ENCODE assay signal across 11 cellular contexts in genomic region chr2:241483305-241483704, GRCh38.
"Had no signal": no experiment of that assay in that cellular context is flagged by ENCODE, and none has a peak within 500 bp of the region (broad histone marks: within the 10 kb centered on the region; RNA-seq: fewer than 3 reads in every experiment).

No MANE protein-coding gene starts in this region.

- DNase-seq: GOT3, H7, H9, HCEC 1CT, HFFc6 had no signal

- H3K36me3 ChIP-seq: HAP-1 had no signal

- FAIRE-seq: H1, H54 had no signal

- H3K4me1 Mint-ChIP-seq: GM23338, H9 had no signal

- H3K9me3 Mint-ChIP-seq: GM23338, H9, HFFc6 had no signal

- H3K4me3 Mint-ChIP-seq: GM23338, H9, HFFc6 had no signal

- H3K4me2 ChIP-seq: GM23338 had no signal

- H3K27ac Mint-ChIP-seq: GM23338, H9, HFFc6 had no signal

- H3K4me1 ChIP-seq: HAP-1 had no signal

- H3K27ac ChIP-seq: GM23248 had no signal

- H3K4me3 ChIP-seq: GM23248, GM23338, HAP-1 had no signal

- H3K9me3 ChIP-seq: HAP-1 had no signal

- H2AFZ ChIP-seq: GM23248, GM23338 had no signal

- ATAC-seq: HCT116 had no signal
